ENCODE assay signal across 15 cellular contexts in the genomic region with DNA sequence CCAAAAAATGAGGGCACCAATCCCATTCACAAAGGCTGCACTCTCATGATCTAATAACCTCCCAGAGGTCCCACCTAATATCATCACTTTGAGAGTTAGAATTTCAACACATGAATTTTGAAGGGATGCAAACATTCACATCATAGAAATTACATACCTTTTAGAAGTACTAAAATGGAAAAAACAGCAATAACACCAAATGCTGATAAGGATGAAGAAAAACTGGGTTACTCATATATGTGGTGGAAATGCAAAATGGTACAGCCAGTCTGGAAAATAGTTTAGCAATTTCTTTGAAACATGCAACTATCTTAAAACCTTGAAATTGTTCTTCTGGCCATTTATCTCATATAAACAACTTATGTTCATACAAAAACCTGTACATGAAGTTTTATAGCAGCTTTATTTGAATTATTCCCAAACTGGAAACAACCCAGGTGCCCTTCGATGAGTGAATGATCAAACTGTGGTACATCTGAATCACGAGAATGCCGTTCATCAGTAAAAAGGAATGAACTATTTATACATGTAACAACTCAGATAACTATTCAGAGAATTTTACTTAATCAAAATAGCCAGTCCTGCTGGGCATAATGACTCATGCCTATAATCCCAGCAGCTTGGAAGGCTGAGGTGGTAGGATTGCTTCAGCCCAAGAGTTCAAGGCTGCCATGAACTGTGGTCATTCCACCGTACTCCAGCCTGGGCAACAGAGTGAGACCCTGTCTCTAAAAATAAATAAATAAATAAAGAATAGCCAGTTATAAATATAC.
DNase-seq lines count a peak whose midpoint lies in the region; ATAC-seq and TF ChIP-seq lines count a peak whose summit lies in the region.
"Had no signal": no experiment of that assay in that cellular context is flagged by ENCODE, and none has a peak within 500 bp of the region (broad histone marks: within the 10 kb centered on the region; RNA-seq: fewer than 3 reads in every experiment).

No MANE protein-coding gene starts in this region.

- H3K4me2 ChIP-seq in PC-3 (ENCODE audit: low read length), result no peak overlapping the region
- no peak overlapping the region for H3K4me2 ChIP-seq in trophoblast cell (ENCODE audit: low read length)

- no TSS peak for BruUV-seq in PC-3 (replicated peaks; lab: Mats Ljungman, UMichigan)

- no peaks in the 10 kb centered on the region for H4K20me1 ChIP-seq in PC-3 (ENCODE audit: low read length)

- POLR2A ChIA-PET in PC-3 (lab: Charles Lee; ENCODE audit: unreplicated experiment), result no interaction called here

- no peaks in the 10 kb centered on the region for H3F3A ChIP-seq in PC-3 (ENCODE audit: low read length, unreplicated experiment)

- H4K91ac ChIP-seq in trophoblast cell (ENCODE audit: low read depth, low read length), result no peak overlapping the region

- no peak overlapping the region for H2BK5ac ChIP-seq in trophoblast cell (ENCODE audit: low read depth, low read length, poor library complexity)

- no peak overlapping the region for H2BK12ac ChIP-seq in trophoblast cell (ENCODE audit: low read length)

- no peak overlapping the region for H3K27ac ChIP-seq in PC-3 (ENCODE audit: low read length)
- H3K27ac ChIP-seq in epithelial cell of prostate, result no peak overlapping the region
- no peak overlapping the region for H3K27ac ChIP-seq in trophoblast cell (ENCODE audit: low read depth, low read length)
- no peak overlapping the region for H3K27ac ChIP-seq in SJCRH30
- H3K27ac ChIP-seq: ovary had no signal

- no peak overlapping the region for H3K9ac ChIP-seq in PC-3 (ENCODE audit: low read length)
- no peak overlapping the region for H3K9ac ChIP-seq in trophoblast cell (ENCODE audit: low read length)

- no peak overlapping the region for H2AFZ ChIP-seq in PC-3 (ENCODE audit: low read length)
- no peak overlapping the region for H2AFZ ChIP-seq in trophoblast cell (ENCODE audit: insufficient read depth, low read length, poor library complexity)

- H3K9me3 ChIP-seq in PC-3 (ENCODE audit: low read length) (peaks cover 6% of the 10 kb centered on the region; the same call in 1 of the 2 replicates), trophoblast cell (ENCODE audit: insufficient read depth, low read depth, low read length) (no peaks in the 10 kb centered on the region), SJCRH30 (replicated peaks) (0 out of 2 replicates have a peak, but pooled peaks cover 7% of the 10 kb centered on the region)
- H3K9me3 ChIP-seq: ovary had no signal

- H3K79me2 ChIP-seq in PC-3 (ENCODE audit: low read length) (no peaks in the 10 kb centered on the region), trophoblast cell (ENCODE audit: control insufficient read depth, insufficient read depth, low read length, poor library complexity) (no peaks in the 10 kb centered on the region)

- peaks cover 20 to 29% of the 10 kb centered on the region in 2 donors for H3K36me3 Mint-ChIP-seq in activated naive CD4-positive, alpha-beta T cell treated with anti-CD3 and anti-CD28 coated beads, Interleukin-2, amount 50 U/mL, for 72 hours

- H3K4me1 ChIP-seq in PC-3 (ENCODE audit: insufficient read depth, low read length), result no peaks in the 10 kb centered on the region
- H3K4me1 ChIP-seq in trophoblast cell (ENCODE audit: control insufficient read depth in 1 of 2, insufficient read depth in 2 of 2, low read length in 2 of 2), result no peaks in the 10 kb centered on the region
- no peaks in the 10 kb centered on the region for H3K4me1 ChIP-seq in SJCRH30

- no peak for ATAC-seq in PC-3
- ATAC-seq in activated naive CD4-positive, alpha-beta T cell treated with anti-CD3 and anti-CD28 coated beads, Interleukin-2, amount 50 U/mL, for 72 hours, result no peak

- H3K27me3 ChIP-seq in PC-3 (ENCODE audit: low read length), result no peaks in the 10 kb centered on the region
- no peaks in the 10 kb centered on the region for H3K27me3 ChIP-seq in trophoblast cell (ENCODE audit: insufficient read depth, low read length)
- H3K27me3 ChIP-seq in SJCRH30, result no peaks in the 10 kb centered on the region
- H3K27me3 ChIP-seq: ovary had no signal

- no peak overlapping the region for H2BK120ac ChIP-seq in trophoblast cell (ENCODE audit: insufficient read depth, low read length, poor library complexity)

- CTCF ChIA-PET in PC-3 (lab: Charles Lee), result interaction anchor here (0.6 kb wide), 1 partner anchor 96 kb away, joined by 4 read pairs; no protein-coding TSS in a partner anchor

- intact Hi-C loops in PC-3 (cut with micrococcal nuclease), result no loop called here

- H3K36me3 ChIP-seq in PC-3 (ENCODE audit: low read depth, low read length), result no peaks in the 10 kb centered on the region
- H3K36me3 ChIP-seq in trophoblast cell (ENCODE audit: control insufficient read depth in 1 of 2, insufficient read depth in 2 of 2, low read length in 2 of 2), result no peaks in the 10 kb centered on the region
- no peaks in the 10 kb centered on the region for H3K36me3 ChIP-seq in SJCRH30
- H3K36me3 ChIP-seq: ovary had no signal

- H3K4ac ChIP-seq in trophoblast cell (ENCODE audit: low read depth, low read length), result no peak overlapping the region

- no peak overlapping the region for H3K14ac ChIP-seq in trophoblast cell (ENCODE audit: low read length)

- no CpG with 5 or more reads among the region's 4 CpGs for WGBS in trophoblast cell (ENCODE audit: extremely low coverage, insufficient coverage, insufficient read length)

- H3K23ac ChIP-seq in trophoblast cell (ENCODE audit: low read length), result no peak overlapping the region

- H3K27ac Mint-ChIP-seq in activated naive CD4-positive, alpha-beta T cell treated with anti-CD3 and anti-CD28 coated beads, Interleukin-2, amount 50 U/mL, for 72 hours, result no peak overlapping the region
- H3K27ac Mint-ChIP-seq: CD4-positive, alpha-beta T cell had no signal

- H4K12ac ChIP-seq in trophoblast cell (ENCODE audit: low read depth, low read length), result no peak overlapping the region

- no peak overlapping the region for H3K18ac ChIP-seq in trophoblast cell (ENCODE audit: low read length)

- H3K79me1 ChIP-seq in trophoblast cell (ENCODE audit: low read length), result no peaks in the 10 kb centered on the region

- no peak for TF ChIP-seq CTCF in PC-3 (conservative IDR thresholded peaks at IDR 0.05; ENCODE audit: low read depth, low read length)

- H3K4me3 ChIP-seq in PC-3 (ENCODE audit: low read length) (no peak overlapping the region), trophoblast cell (ENCODE audit: low read depth, low read length) (no peak overlapping the region), SJCRH30 (no peak overlapping the region)
- H3K4me3 ChIP-seq: ovary had no signal

- no peak overlapping the region for H4K8ac ChIP-seq in trophoblast cell (ENCODE audit: low read depth, low read length)

- no peaks in the 10 kb centered on the region for H3K9me2 ChIP-seq in PC-3 (replicated peaks; ENCODE audit: low read length)

- H2AK5ac ChIP-seq in trophoblast cell (ENCODE audit: low read length), result no peak overlapping the region

- DNase-seq in EH (ENCODE audit: low read depth) (peak; percentile 96), PC-3 (peak; percentile 64), epithelial cell of prostate (ENCODE audit: low read depth, low spot score) (peak; percentile 22), trophoblast cell (peak; percentile 6 to 41), NCI-H2196 treated with DMSO at 0.1 percent for 48 hours (lab: John Stamatoyannopoulos, UW; ENCODE audit: unreplicated experiment) (no peak), SJCRH30 (no peak)
- DNase-seq in activated naive CD4-positive, alpha-beta T cell treated with anti-CD3 and anti-CD28 coated beads, Interleukin-2, amount 50 U/mL, for 72 hours (ENCODE audit: low spot score in 2 of 2), result no peak
- DNase-seq in stimulated activated CD4-positive, alpha-beta T cell treated with anti-CD3 and anti-CD28 coated beads, Interleukin-4, amount 100 ng/mL, for 24 hours, result no peak
- DNase-seq: CD4-positive, alpha-beta T cell; effector CD8-positive, alpha-beta T cell; glutamatergic neuron; kidney; NCI-H2171 treated with DMSO at 0.1 percent for 48 hours; NK-92 treated with Interleukin-12 subunit alpha and Interleukin-12 subunit beta, amount 100 ng/mL, for 24 hours; ovary had no signal

- peaks cover 16 to 34% of the 10 kb centered on the region in 2 donors for H3K9me3 Mint-ChIP-seq in activated naive CD4-positive, alpha-beta T cell treated with anti-CD3 and anti-CD28 coated beads, Interleukin-2, amount 50 U/mL, for 72 hours

Comparison
In these comparisons a context has a peak if more than half of its experiments do, and no peak if none do; other contexts are left out.
1. DNase-seq: peak in EH (single experiment), PC-3 (single experiment), epithelial cell of prostate (single experiment) and trophoblast cell (2 of 2); none in activated naive CD4-positive, alpha-beta T cell treated with anti-CD3 and anti-CD28 coated beads, Interleukin-2, amount 50 U/mL, for 72 hours (0 of 2), NCI-H2196 treated with DMSO at 0.1 percent for 48 hours (single experiment), SJCRH30 (0 of 2) and stimulated activated CD4-positive, alpha-beta T cell treated with anti-CD3 and anti-CD28 coated beads, Interleukin-4, amount 100 ng/mL, for 24 hours (single experiment).